In the genomic region with DNA sequence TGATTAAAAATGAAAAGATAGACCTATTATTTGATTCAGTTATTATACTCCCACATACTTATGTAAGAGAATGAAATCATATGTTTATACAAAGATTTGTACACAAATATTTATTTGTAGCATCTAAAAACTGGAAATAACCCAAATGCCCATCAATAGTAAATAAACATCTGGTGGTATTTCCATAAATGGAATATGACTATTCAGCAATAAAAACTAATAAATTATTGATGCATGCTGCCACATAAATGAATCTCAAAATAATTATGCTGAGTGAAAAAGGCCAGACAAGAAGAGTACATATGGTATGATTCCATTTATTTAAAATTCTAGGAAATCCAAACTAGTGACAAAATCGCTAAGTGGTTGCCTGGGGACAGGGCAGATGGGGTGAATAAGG, we compare ENCODE assay signal across 24 cellular contexts. TPM values are rescaled to one million over a fixed set of nuclear protein-coding genes. Genes with fewer than 3 reads are reported as not detected.
"Had no signal": no experiment of that assay in that cellular context is flagged by ENCODE, and none has a peak within 500 bp of the region (broad histone marks: within the 10 kb centered on the region; RNA-seq: fewer than 3 reads in every experiment).

No MANE protein-coding gene starts in this region.

- H3K4me3 ChIP-seq: SJSA1 had no signal

- H3K9me3 ChIP-seq: SJSA1, SK-N-SH had no signal

- H3K4me2 ChIP-seq: KMS-11, SK-N-SH had no signal

- H3K36me3 ChIP-seq: SJSA1 had no signal

- FAIRE-seq: RCC 7860 had no signal

- H3K4me1 ChIP-seq: SJSA1 had no signal

- H3K27ac ChIP-seq: KMS-11, SJSA1 had no signal

- DNase-seq: IMR-90, Kasumi-1, MM.1S, NCI-H1092 treated with DMSO at 0.1 percent for 48 hours, NCI-H1436, NCI-H187, NCI-H2029, NCI-H2081 treated with DMSO at 0.1 percent for 48 hours, NCI-H2171, NCI-H226, NCI-H446, NCI-H510A, NCI-H524 treated with DMSO at 0.1 percent for 48 hours, NCI-H69, NCI-H774, Right ventricle myocardium superior, RPMI8226, SIG-M5, SK-N-SH, SW 1271 had no signal

- H3K9ac ChIP-seq: KMS-11, SK-N-SH had no signal

RNA-seq across cellular contexts. Expression of gene JAM3, which starts 41.4 kb away (rescaled TPM):
- total RNA-seq: HT-29 had no signal
